1 cellular context compared by ENCODE assay signal in the genomic region with DNA sequence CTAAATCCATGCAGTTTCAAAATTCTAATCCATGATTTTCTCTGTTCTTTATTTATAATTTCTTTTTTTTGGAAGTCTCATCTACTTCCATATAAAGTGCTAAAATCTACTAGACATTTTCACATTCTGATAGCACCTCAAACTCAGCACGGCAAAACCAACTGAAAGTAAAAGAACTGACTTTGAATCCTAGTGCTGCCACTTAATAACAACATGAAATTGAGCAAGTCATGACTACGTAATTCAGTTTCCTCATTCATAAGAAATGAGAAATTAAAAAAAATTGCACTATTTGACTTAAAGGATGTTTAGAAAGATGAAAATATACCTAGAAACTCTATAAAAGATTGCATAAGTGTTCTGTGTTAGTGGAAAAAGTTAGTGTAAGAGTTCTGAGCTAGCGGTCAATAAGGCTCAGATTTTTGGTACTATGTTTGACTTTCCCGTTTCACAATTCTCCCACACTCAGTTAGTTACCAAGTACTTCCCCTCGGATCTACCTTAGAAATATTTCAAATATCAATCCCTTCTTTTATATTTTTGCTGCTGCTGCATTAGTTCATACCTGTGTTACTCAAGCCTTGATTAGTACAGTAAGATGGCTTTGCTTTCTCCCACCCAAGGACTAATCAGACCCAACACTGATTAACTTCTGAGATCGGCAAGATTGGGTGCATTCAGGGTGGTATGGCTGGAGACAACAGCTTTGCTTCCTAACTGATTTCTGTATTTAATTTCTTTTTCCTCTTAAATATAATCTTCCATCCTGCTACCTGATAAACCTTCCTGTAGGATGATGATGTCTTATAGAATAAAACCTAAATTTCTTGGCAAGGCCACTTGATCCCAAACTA.
TF ChIP-seq lines count a peak whose summit lies in the region.

No MANE protein-coding gene starts in this region.

TF ChIP-seq in WTC11, 78 proteins besides CTCF, POLR2A, EP300 and RAD21 (continued from another document):
- TF ChIP-seq, protein P1, sequence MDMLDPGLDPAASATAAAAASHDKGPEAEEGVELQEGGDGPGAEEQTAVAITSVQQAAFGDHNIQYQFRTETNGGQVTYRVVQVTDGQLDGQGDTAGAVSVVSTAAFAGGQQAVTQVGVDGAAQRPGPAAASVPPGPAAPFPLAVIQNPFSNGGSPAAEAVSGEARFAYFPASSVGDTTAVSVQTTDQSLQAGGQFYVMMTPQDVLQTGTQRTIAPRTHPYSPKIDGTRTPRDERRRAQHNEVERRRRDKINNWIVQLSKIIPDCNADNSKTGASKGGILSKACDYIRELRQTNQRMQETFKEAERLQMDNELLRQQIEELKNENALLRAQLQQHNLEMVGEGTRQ (CRISPR knock-in tag; IDR thresholded peaks at IDR 0.05): no peak
- TF ChIP-seq, protein P2, sequence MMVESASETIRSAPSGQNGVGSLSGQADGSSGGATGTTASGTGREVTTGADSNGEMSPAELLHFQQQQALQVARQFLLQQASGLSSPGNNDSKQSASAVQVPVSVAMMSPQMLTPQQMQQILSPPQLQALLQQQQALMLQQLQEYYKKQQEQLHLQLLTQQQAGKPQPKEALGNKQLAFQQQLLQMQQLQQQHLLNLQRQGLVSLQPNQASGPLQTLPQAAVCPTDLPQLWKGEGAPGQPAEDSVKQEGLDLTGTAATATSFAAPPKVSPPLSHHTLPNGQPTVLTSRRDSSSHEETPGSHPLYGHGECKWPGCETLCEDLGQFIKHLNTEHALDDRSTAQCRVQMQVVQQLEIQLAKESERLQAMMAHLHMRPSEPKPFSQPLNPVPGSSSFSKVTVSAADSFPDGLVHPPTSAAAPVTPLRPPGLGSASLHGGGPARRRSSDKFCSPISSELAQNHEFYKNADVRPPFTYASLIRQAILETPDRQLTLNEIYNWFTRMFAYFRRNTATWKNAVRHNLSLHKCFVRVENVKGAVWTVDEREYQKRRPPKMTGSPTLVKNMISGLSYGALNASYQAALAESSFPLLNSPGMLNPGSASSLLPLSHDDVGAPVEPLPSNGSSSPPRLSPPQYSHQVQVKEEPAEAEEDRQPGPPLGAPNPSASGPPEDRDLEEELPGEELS (CRISPR knock-in tag; IDR thresholded peaks at IDR 0.05): no peak
- no peak for TF ChIP-seq OVOL2 (CRISPR knock-in tag; IDR thresholded peaks at IDR 0.05; ENCODE audit: borderline replicate concordance)
- TF ChIP-seq, protein P3, sequence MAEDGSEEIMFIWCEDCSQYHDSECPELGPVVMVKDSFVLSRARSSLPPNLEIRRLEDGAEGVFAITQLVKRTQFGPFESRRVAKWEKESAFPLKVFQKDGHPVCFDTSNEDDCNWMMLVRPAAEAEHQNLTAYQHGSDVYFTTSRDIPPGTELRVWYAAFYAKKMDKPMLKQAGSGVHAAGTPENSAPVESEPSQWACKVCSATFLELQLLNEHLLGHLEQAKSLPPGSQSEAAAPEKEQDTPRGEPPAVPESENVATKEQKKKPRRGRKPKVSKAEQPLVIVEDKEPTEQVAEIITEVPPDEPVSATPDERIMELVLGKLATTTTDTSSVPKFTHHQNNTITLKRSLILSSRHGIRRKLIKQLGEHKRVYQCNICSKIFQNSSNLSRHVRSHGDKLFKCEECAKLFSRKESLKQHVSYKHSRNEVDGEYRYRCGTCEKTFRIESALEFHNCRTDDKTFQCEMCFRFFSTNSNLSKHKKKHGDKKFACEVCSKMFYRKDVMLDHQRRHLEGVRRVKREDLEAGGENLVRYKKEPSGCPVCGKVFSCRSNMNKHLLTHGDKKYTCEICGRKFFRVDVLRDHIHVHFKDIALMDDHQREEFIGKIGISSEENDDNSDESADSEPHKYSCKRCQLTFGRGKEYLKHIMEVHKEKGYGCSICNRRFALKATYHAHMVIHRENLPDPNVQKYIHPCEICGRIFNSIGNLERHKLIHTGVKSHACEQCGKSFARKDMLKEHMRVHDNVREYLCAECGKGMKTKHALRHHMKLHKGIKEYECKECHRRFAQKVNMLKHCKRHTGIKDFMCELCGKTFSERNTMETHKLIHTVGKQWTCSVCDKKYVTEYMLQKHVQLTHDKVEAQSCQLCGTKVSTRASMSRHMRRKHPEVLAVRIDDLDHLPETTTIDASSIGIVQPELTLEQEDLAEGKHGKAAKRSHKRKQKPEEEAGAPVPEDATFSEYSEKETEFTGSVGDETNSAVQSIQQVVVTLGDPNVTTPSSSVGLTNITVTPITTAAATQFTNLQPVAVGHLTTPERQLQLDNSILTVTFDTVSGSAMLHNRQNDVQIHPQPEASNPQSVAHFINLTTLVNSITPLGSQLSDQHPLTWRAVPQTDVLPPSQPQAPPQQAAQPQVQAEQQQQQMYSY (CRISPR knock-in tag; IDR thresholded peaks at IDR 0.05): no peak
- TF ChIP-seq, protein P4, sequence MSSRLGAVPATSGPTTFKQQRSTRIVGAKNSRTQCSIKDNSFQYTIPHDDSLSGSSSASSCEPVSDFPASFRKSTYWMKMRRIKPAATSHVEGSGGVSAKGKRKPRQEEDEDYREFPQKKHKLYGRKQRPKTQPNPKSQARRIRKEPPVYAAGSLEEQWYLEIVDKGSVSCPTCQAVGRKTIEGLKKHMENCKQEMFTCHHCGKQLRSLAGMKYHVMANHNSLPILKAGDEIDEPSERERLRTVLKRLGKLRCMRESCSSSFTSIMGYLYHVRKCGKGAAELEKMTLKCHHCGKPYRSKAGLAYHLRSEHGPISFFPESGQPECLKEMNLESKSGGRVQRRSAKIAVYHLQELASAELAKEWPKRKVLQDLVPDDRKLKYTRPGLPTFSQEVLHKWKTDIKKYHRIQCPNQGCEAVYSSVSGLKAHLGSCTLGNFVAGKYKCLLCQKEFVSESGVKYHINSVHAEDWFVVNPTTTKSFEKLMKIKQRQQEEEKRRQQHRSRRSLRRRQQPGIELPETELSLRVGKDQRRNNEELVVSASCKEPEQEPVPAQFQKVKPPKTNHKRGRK (CRISPR knock-in tag; IDR thresholded peaks at IDR 0.05; ENCODE audit: borderline replicate concordance): no peak
- no peak for TF ChIP-seq CREB1 (CRISPR knock-in tag; IDR thresholded peaks at IDR 0.05)
- TF ChIP-seq SOX15 (CRISPR knock-in tag; IDR thresholded peaks at IDR 0.05): no peak
- no peak for TF ChIP-seq SMAD3 (CRISPR knock-in tag; IDR thresholded peaks at IDR 0.05; ENCODE audit: borderline replicate concordance)
- TF ChIP-seq CBFB (CRISPR knock-in tag; IDR thresholded peaks at IDR 0.05; ENCODE audit: low read depth): no peak
- TF ChIP-seq, protein P5, sequence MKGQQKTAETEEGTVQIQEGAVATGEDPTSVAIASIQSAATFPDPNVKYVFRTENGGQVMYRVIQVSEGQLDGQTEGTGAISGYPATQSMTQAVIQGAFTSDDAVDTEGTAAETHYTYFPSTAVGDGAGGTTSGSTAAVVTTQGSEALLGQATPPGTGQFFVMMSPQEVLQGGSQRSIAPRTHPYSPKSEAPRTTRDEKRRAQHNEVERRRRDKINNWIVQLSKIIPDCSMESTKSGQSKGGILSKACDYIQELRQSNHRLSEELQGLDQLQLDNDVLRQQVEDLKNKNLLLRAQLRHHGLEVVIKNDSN (CRISPR knock-in tag; IDR thresholded peaks at IDR 0.05): no peak
- no peak for TF ChIP-seq ZNF317 (CRISPR knock-in tag; IDR thresholded peaks at IDR 0.05; ENCODE audit: borderline replicate concordance, low read depth)
- TF ChIP-seq, protein P6, sequence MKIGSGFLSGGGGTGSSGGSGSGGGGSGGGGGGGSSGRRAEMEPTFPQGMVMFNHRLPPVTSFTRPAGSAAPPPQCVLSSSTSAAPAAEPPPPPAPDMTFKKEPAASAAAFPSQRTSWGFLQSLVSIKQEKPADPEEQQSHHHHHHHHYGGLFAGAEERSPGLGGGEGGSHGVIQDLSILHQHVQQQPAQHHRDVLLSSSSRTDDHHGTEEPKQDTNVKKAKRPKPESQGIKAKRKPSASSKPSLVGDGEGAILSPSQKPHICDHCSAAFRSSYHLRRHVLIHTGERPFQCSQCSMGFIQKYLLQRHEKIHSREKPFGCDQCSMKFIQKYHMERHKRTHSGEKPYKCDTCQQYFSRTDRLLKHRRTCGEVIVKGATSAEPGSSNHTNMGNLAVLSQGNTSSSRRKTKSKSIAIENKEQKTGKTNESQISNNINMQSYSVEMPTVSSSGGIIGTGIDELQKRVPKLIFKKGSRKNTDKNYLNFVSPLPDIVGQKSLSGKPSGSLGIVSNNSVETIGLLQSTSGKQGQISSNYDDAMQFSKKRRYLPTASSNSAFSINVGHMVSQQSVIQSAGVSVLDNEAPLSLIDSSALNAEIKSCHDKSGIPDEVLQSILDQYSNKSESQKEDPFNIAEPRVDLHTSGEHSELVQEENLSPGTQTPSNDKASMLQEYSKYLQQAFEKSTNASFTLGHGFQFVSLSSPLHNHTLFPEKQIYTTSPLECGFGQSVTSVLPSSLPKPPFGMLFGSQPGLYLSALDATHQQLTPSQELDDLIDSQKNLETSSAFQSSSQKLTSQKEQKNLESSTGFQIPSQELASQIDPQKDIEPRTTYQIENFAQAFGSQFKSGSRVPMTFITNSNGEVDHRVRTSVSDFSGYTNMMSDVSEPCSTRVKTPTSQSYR (CRISPR knock-in tag; IDR thresholded peaks at IDR 0.05): no peak
- no peak for TF ChIP-seq ZNF232 (CRISPR knock-in tag; IDR thresholded peaks at IDR 0.05)
- no peak for TF ChIP-seq SMAD4 (CRISPR knock-in tag; IDR thresholded peaks at IDR 0.05)
- TF ChIP-seq ZNF671 (CRISPR knock-in tag; IDR thresholded peaks at IDR 0.05): no peak
- no peak for TF ChIP-seq PRRX2 (CRISPR knock-in tag; IDR thresholded peaks at IDR 0.05)
